16 cellular contexts compared by ENCODE assay signal in the genomic region with DNA sequence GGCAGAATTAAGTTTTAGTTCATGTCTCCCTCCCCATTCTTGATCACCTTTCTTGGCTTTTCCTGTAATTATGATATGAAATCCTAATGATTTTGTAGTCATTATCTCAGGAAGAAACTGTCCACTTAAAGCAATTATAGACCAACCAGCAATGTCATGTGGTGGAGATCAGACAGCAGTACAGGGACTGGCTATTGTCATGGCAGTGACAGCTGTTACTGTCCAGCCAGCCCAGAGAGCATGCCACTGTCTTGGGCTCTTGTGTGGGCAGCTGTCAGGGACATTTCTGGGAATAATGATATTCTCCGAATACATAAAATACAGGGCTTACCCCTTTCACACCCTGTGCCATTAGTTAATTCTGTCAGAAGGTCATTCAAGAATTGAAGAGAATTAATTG.
"Had no signal": no experiment of that assay in that cellular context is flagged by ENCODE, and none has a peak within 500 bp of the region (broad histone marks: within the 10 kb centered on the region; RNA-seq: fewer than 3 reads in every experiment).

No MANE protein-coding gene starts in this region.

- H3K9me3 ChIP-seq: body of pancreas, left lung, psoas muscle, spleen had no signal

- H3K27ac ChIP-seq: body of pancreas, dorsolateral prefrontal cortex, left lung, psoas muscle, spleen, VCaP had no signal

- H3K4me3 ChIP-seq: body of pancreas, dorsolateral prefrontal cortex, left lung, psoas muscle, spleen had no signal

- H3K36me3 ChIP-seq: left lung had no signal

- DNase-seq: activated CD4-positive, alpha-beta T cell treated with anti-CD3 and anti-CD28 coated beads, Interleukin-2, amount 50 U/mL, for 1 hour; activated CD4-positive, CD25-positive, alpha-beta regulatory T cell treated with anti-CD3 and anti-CD28 coated beads, Interleukin-2, amount 50 U/mL, for 72 hours; activated CD8-positive, alpha-beta memory T cell treated with anti-CD3 and anti-CD28 coated beads, Interleukin-2, amount 50 U/mL, for 4 hours; activated naive CD4-positive, alpha-beta T cell treated with anti-CD3 and anti-CD28 coated beads for 36 hours; activated T-cell treated with anti-CD3 and anti-CD28 coated beads, Interleukin-2, amount 50 U/mL, for 4 hours; body of pancreas; central memory CD4-positive, alpha-beta T cell; dorsolateral prefrontal cortex; kidney; left lung; naive thymus-derived CD4-positive, alpha-beta T cell; psoas muscle; spleen; stimulated activated naive B cell treated with anti-CD40 and anti-IgM and Interleukin-4, amounts not matched to agents 10 μg/mL and 1 μg/mL and 100 μg/mL, for 72 hours; T-helper 17 cell had no signal

- H3K27me3 ChIP-seq: body of pancreas, dorsolateral prefrontal cortex, left lung, spleen had no signal

- ATAC-seq: activated T-cell treated with anti-CD3 and anti-CD28 coated beads, Interleukin-2, amount 50 U/mL, for 4 hours; body of pancreas; left lung; naive thymus-derived CD4-positive, alpha-beta T cell; psoas muscle; stimulated activated naive B cell treated with anti-CD40 and anti-IgM and Interleukin-4, amounts not matched to agents 10 μg/mL and 1 μg/mL and 100 μg/mL, for 72 hours; T-helper 17 cell had no signal

- H3K4me1 ChIP-seq: body of pancreas, left lung, psoas muscle, spleen had no signal
